ENCODE assay signal across 15 cellular contexts in the genomic region with DNA sequence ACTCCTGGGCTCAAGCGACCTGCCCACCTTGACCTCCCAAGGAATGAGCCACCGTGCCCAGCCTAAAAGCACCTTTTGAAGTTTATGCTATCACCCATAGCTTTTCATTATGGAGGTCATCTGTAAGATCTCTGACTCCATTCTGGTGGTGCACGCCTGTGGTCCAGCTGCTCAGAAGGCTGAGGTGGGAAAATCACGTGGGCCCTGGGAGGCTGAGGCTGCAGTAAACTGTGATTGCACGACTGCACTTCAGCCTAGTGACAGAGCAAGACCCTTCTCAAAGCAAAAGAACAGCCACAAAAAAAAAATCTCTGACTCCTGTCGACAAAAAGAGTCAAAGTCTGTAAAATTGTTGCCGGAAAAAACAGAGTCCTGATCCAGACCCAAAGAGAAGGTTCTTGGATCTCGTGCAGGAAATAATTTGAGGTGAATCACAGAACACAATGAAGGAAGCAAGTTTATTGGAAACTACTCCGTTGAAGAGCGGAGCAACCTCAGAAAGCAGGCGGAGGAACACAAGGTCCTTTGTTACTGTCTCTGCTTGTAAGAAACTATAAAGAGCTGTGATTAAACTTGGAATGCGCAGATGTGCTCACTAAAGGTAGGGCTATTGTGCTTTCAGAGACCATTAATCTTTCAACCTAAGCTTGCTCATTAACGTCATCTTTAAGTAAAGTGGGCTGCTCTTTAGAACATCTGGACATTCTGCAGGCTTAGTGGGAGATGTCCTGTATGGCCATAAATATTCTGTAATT. TPM values are rescaled to one million over a fixed set of nuclear protein-coding genes. Genes with fewer than 3 reads are reported as not detected.
A peak's percentile ranks its signal among the peaks of the same experiment; 100 is the strongest.
DNase-seq lines count a peak whose midpoint lies in the region; ATAC-seq and TF ChIP-seq lines count a peak whose summit lies in the region.
"Had no signal": no experiment of that assay in that cellular context is flagged by ENCODE, and none has a peak within 500 bp of the region (broad histone marks: within the 10 kb centered on the region; RNA-seq: fewer than 3 reads in every experiment).

No MANE protein-coding gene starts in this region.

- H3K9me3 ChIP-seq in colonic mucosa (no peaks in the 10 kb centered on the region), neural progenitor cell (ENCODE audit: low read depth) (no peaks in the 10 kb centered on the region)
- H3K9me3 ChIP-seq: stomach had no signal

- TF ChIP-seq CTCF in colonic mucosa (IDR thresholded peaks at IDR 0.05) (no peak), neural progenitor cell (IDR thresholded peaks at IDR 0.05) (no peak), GM10266 (IDR thresholded peaks at IDR 0.05; ENCODE audit: control insufficient read depth, insufficient read depth, low read depth, missing control alignments) (no peak), omental fat pad (IDR thresholded peaks at IDR 0.05) (no peak)

- peaks cover 30% of the 10 kb centered on the region for H3K79me2 ChIP-seq in neural progenitor cell (ENCODE audit: low read depth)

- peaks cover 10% of the 10 kb centered on the region for H3K4me1 Mint-ChIP-seq in neural progenitor cell

- H3K36me3 ChIP-seq in colonic mucosa (no peaks in the 10 kb centered on the region), neural progenitor cell (no peaks in the 10 kb centered on the region), H7 (replicated peaks; ENCODE audit: control insufficient read depth, insufficient read depth, low read length) (peaks cover under 1% of the 10 kb centered on the region; the same call in 1 of the 2 replicates)
- H3K36me3 ChIP-seq: brain microvascular endothelial cell had no signal

- peaks cover 25% of the 10 kb centered on the region for H4K20me1 ChIP-seq in neural progenitor cell (ENCODE audit: low read depth)

- H3K27ac ChIP-seq in colonic mucosa (peak overlapping the region; percentile 7), neural progenitor cell (peak overlapping the region; percentile 56)
- H3K27ac ChIP-seq: brain microvascular endothelial cell had no signal

- no peak overlapping the region for H3K9ac ChIP-seq in colonic mucosa (ENCODE audit: low read depth in 2 of 2, low read length in 2 of 2)
- H3K9ac ChIP-seq in neural progenitor cell, result peak overlapping the region; percentile 43

- H3K4me3 ChIP-seq in colonic mucosa, result no peak overlapping the region
- H3K4me3 ChIP-seq in neural progenitor cell, result no peak overlapping the region
- no peak overlapping the region for H3K4me3 ChIP-seq in H7 (ENCODE audit: insufficient read depth, low read depth, low read length)
- H3K4me3 ChIP-seq: stomach had no signal

- no peaks in the 10 kb centered on the region for H3K9me3 Mint-ChIP-seq in neural progenitor cell
- H3K9me3 Mint-ChIP-seq: memory B cell had no signal

- H3K27ac Mint-ChIP-seq in neural progenitor cell, result no peak overlapping the region
- H3K27ac Mint-ChIP-seq: memory B cell had no signal

- H3K27me3 ChIP-seq in colonic mucosa (no peaks in the 10 kb centered on the region), neural progenitor cell (no peaks in the 10 kb centered on the region), H7 (ENCODE audit: control insufficient read depth, insufficient read depth, low read length) (no peaks in the 10 kb centered on the region)
- H3K27me3 ChIP-seq: brain microvascular endothelial cell, stomach had no signal

- H3K36me3 Mint-ChIP-seq in neural progenitor cell, result peaks cover 2% of the 10 kb centered on the region

- DNase-seq in COLO829 (ENCODE audit: low spot score) (peak; percentile 31), NCI-H2227 (lab: John Stamatoyannopoulos, UW; ENCODE audit: unreplicated experiment) (peak; percentile 82), colonic mucosa (peak; percentile 24), neural progenitor cell (ENCODE audit: low spot score) (peak; percentile 39), GM10266 (ENCODE audit: extremely low spot score) (no peak), H7 (no peak), NCI-H1694 treated with DMSO at 0.1 percent for 48 hours (lab: John Stamatoyannopoulos, UW) (no peak), omental fat pad (ENCODE audit: low spot score) (no peak)
- DNase-seq: brain microvascular endothelial cell, Kasumi-1, NCI-H2029, stomach, SW 1271 had no signal

- intact Hi-C loops in colonic mucosa (cut with DNase I), result no loop called here

- H3K4me2 ChIP-seq in neural progenitor cell, result no peak overlapping the region

- no peak for ATAC-seq in omental fat pad (ENCODE audit: low FRiP score)

- peaks cover 11% of the 10 kb centered on the region for H3F3A ChIP-seq in neural progenitor cell (ENCODE audit: low read depth)

- H2AFZ ChIP-seq in neural progenitor cell (replicated peaks), result no peak overlapping the region

- no peak overlapping the region for H3K4me3 Mint-ChIP-seq in neural progenitor cell
- H3K4me3 Mint-ChIP-seq: CD14-positive monocyte had no signal

- H3K4me1 ChIP-seq in colonic mucosa (no peaks in the 10 kb centered on the region), neural progenitor cell (peaks cover 11% of the 10 kb centered on the region)

- peaks cover 2% of the 10 kb centered on the region for H3K27me3 Mint-ChIP-seq in neural progenitor cell (ENCODE audit: insufficient read depth, low read depth)
- H3K27me3 Mint-ChIP-seq: memory B cell had no signal

RNA-seq across cellular contexts. Expression of a gene that starts 2.0 kb away (rescaled TPM):
- total RNA-seq in colonic mucosa (10 to 100 TPM in 1 of 2 donors, 1 to 10 TPM in 1; 9.2 to 11.8 TPM), neural progenitor cell (ENCODE audit: low replicate concordance) (40.7 and 61.2 TPM in 2 replicates), omental fat pad (10 to 100 TPM in 2 of 4 donors, 1 to 10 TPM in 2; 7.5 to 14.7 (median 9.7) TPM)
- 36.1 and 56.1 TPM in 2 replicates for total RNA-seq in H7 (2014; rRNA removed; shearing (Covaris generic))

RNA-seq across cellular contexts. Expression of a gene that starts 22.6 kb away (rescaled TPM):
- 10 to 100 TPM; 58.1 to 88.0 TPM for total RNA-seq in colonic mucosa
- 55.3 and 58.8 TPM in 2 replicates for total RNA-seq in neural progenitor cell (ENCODE audit: low replicate concordance)
- 83.5 and 95.0 TPM in 2 replicates for total RNA-seq in H7 (2014; rRNA removed; shearing (Covaris generic))
- 1,000 to 10,000 TPM in 2 of 4 donors, 100 to 1,000 TPM in 2; 260 to 1,398 (median 845) TPM for total RNA-seq in omental fat pad

RNA-seq across cellular contexts. Expression of a gene that starts 55.5 kb away (rescaled TPM):
- total RNA-seq in colonic mucosa (10 to 100 TPM; 66.2 to 71.2 TPM), neural progenitor cell (ENCODE audit: low replicate concordance) (35.9 and 45.1 TPM in 2 replicates), omental fat pad (10 to 100 TPM; 43.2 to 56.0 (median 52.4) TPM)
- total RNA-seq in H7 (2014; rRNA removed; shearing (Covaris generic)), result 23.8 and 28.2 TPM in 2 replicates

Comparison
In these comparisons a context has a peak if more than half of its experiments do, and no peak if none do; other contexts are left out.
1. DNase-seq: peak in COLO829 (single experiment), NCI-H2227 (single experiment), colonic mucosa (single experiment) and neural progenitor cell (single experiment); none in GM10266 (single experiment), H7 (single experiment), NCI-H1694 treated with DMSO at 0.1 percent for 48 hours (single experiment) and omental fat pad (single experiment).